In the genomic region with DNA sequence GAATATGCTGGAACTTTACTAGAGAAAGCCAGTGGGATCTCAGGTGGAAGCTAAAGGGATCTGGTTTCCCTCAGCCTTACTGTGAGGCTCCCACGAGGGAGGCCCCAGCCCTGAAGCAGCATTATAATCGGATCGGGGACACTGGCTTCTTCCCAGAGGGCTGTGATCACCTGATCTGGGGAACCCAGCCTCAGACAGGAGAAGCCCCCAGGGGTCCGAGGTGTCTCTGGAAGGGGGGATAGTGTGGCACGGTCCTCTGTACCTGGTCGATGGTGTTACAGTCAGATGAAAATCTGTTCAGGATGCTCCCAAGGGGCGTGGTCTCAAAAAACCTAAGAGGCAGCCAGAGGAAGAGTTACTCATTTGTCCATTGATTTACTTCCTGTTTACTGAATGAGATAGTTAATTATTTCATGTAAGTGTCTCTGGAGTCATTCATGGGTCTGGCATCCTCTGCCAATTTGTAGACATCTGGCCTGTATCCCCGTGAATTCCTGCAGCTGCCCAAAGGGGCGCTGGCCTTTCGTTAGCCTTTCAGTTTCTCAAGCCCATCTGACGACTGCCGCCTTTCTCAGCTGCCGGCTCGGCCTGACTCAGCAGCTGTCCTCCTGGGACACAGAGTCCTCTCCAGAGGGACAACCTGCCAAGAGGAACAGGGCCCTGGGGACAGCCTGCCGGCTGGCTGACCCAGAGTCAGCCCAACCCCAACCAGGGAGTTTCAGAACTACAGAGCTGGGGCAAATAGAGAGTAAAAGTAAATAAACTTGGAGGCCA, we compare ENCODE assay signal across 8 cellular contexts. TPM values are rescaled to one million over a fixed set of nuclear protein-coding genes. Genes with fewer than 3 reads are reported as not detected.
A peak's percentile ranks its signal among the peaks of the same experiment; 100 is the strongest.
DNase-seq lines count a peak whose midpoint lies in the region; ATAC-seq and TF ChIP-seq lines count a peak whose summit lies in the region.

No MANE protein-coding gene starts in this region.

- TF ChIP-seq CTCF in GM12865 (IDR thresholded peaks at IDR 0.05; ENCODE audit: insufficient read depth, low read depth, low read length, missing control alignments) (no peak), dorsolateral prefrontal cortex (IDR thresholded peaks at IDR 0.05 in 54 of 56, conservative IDR thresholded peaks at IDR 0.05 in 2 of 56; ENCODE audit: low read depth in 1 of 56, partially characterized antibody in 56 of 56) (peak in 27 of 56 donors; percentile 3 to 40 (median 23))

- ATAC-seq in activated T-cell treated with anti-CD3 and anti-CD28 coated beads, Interleukin-2, amount 50 U/mL, for 72 hours (replicated peaks in 1 of 2) = no peak

- H3K9ac ChIP-seq in mucosa of rectum (ENCODE audit: low read depth in 1 of 2, low read length in 2 of 2) = peak overlapping the region in 1 of 2 donors; percentile 17

- no peaks in the 10 kb centered on the region for H3K9me3 ChIP-seq in mucosa of rectum (ENCODE audit: control insufficient read depth in 2 of 2, low read length in 2 of 2)

- no peaks in the 10 kb centered on the region for H3K27me3 Mint-ChIP-seq in activated T-cell treated with anti-CD3 and anti-CD28 coated beads, Interleukin-2, amount 50 U/mL, for 72 hours (ENCODE audit: low read depth)

- DNase-seq in GM12865 (ENCODE audit: low read depth) (peak; percentile 52), NCI-H1436 (lab: John Stamatoyannopoulos, UW) (peak; percentile 58), dorsolateral prefrontal cortex (peak in 7 of 10 donors; percentile 48 to 76 (median 64)), SKM-1 treated with dmso at 0.1 percent for 144 hours (lab: John Stamatoyannopoulos, UW; ENCODE audit: unreplicated experiment) (no peak)
- DNase-seq in activated CD8-positive, alpha-beta memory T cell treated with anti-CD3 and anti-CD28 coated beads for 24 hours = no peak
- no peak for DNase-seq in activated effector memory CD4-positive, alpha-beta T cell treated with Interleukin-2 at 50 U/mL for 16 hours
- no peak for DNase-seq in activated T-cell treated with anti-CD3 and anti-CD28 coated beads, Interleukin-2, amount 50 U/mL, for 72 hours

- no peaks in the 10 kb centered on the region for H3K36me3 ChIP-seq in mucosa of rectum (ENCODE audit: control insufficient read depth in 2 of 2, insufficient read depth in 2 of 2, low read length in 2 of 2)

- H3K4me3 Mint-ChIP-seq in activated T-cell treated with anti-CD3 and anti-CD28 coated beads, Interleukin-2, amount 50 U/mL, for 72 hours = no peak overlapping the region

- H3K4me1 Mint-ChIP-seq in activated T-cell treated with anti-CD3 and anti-CD28 coated beads, Interleukin-2, amount 50 U/mL, for 72 hours (ENCODE audit: low read depth) = no peaks in the 10 kb centered on the region

- H3K27me3 ChIP-seq in dorsolateral prefrontal cortex = no peaks in the 10 kb centered on the region
- H3K27me3 ChIP-seq in mucosa of rectum (ENCODE audit: control insufficient read depth in 2 of 2, insufficient read depth in 2 of 2, low read length in 2 of 2) = no peaks in the 10 kb centered on the region

- H3K27ac Mint-ChIP-seq in activated T-cell treated with anti-CD3 and anti-CD28 coated beads, Interleukin-2, amount 50 U/mL, for 72 hours = no peak overlapping the region

- peaks cover 5 to 7% of the 10 kb centered on the region in 2 donors for H3K4me1 ChIP-seq in mucosa of rectum (ENCODE audit: control insufficient read depth in 2 of 2, insufficient read depth in 2 of 2, low read length in 2 of 2)

- H3K27ac ChIP-seq in dorsolateral prefrontal cortex (peak overlapping the region in 42 of 59 donors; percentile 1 to 81 (median 52)), mucosa of rectum (ENCODE audit: low read depth in 2 of 2, low read length in 2 of 2) (peak overlapping the region; percentile 23 to 68)

- H3K36me3 Mint-ChIP-seq in activated T-cell treated with anti-CD3 and anti-CD28 coated beads, Interleukin-2, amount 50 U/mL, for 72 hours (ENCODE audit: insufficient read depth in 2 of 2) = no peaks in the 10 kb centered on the region

- no peaks in the 10 kb centered on the region for H3K9me3 Mint-ChIP-seq in activated T-cell treated with anti-CD3 and anti-CD28 coated beads, Interleukin-2, amount 50 U/mL, for 72 hours

- H3K4me3 ChIP-seq in GM12865 (ENCODE audit: low read depth, low read length) = no peak overlapping the region
- peak overlapping the region in 13 of 59 donors; percentile 3 to 22 (median 13) for H3K4me3 ChIP-seq in dorsolateral prefrontal cortex
- no peak overlapping the region for H3K4me3 ChIP-seq in mucosa of rectum (ENCODE audit: low read length in 2 of 2)

- intact Hi-C loops in dorsolateral prefrontal cortex (cut with DNase I) = no loop called here

RNA-seq across cellular contexts. Expression of a gene that starts 17.0 kb away (rescaled TPM):
- 10 to 100 TPM in 119 of 120 experiments, 1 to 10 TPM in 1; 6.2 to 31.2 (median 19.8) TPM for total RNA-seq in dorsolateral prefrontal cortex
- under 1 TPM in 1 of 2 donors, not detected in 1; 0.29 TPM for total RNA-seq in activated T-cell treated with anti-CD3 and anti-CD28 coated beads, Interleukin-2, amount 50 U/mL, for 72 hours

RNA-seq across cellular contexts. Expression of a gene that starts 53.8 kb away (rescaled TPM):
- 10 to 100 TPM in 118 of 120 experiments, 1 to 10 TPM in 2; 6.7 to 30.4 (median 18.1) TPM for total RNA-seq in dorsolateral prefrontal cortex
- 1 to 10 TPM; 1.3 to 1.5 TPM for total RNA-seq in activated T-cell treated with anti-CD3 and anti-CD28 coated beads, Interleukin-2, amount 50 U/mL, for 72 hours

Comparison
In these comparisons a context has a peak if more than half of its experiments do, and no peak if none do; other contexts are left out.
1. DNase-seq: peak in GM12865 (single experiment), NCI-H1436 (single experiment) and dorsolateral prefrontal cortex (7 of 10); none in activated CD8-positive, alpha-beta memory T cell treated with anti-CD3 and anti-CD28 coated beads for 24 hours (single experiment), SKM-1 treated with dmso at 0.1 percent for 144 hours (single experiment), activated effector memory CD4-positive, alpha-beta T cell treated with Interleukin-2 at 50 U/mL for 16 hours (single experiment) and activated T-cell treated with anti-CD3 and anti-CD28 coated beads, Interleukin-2, amount 50 U/mL, for 72 hours (0 of 2).
2. RNA of a gene that starts 17.0 kb away (total RNA-seq): 6.2 to 31.2 TPM in dorsolateral prefrontal cortex; 0.29 TPM in activated T-cell treated with anti-CD3 and anti-CD28 coated beads, Interleukin-2, amount 50 U/mL, for 72 hours; every median in the first group is over 4 times any median in the second.